Comparison of ENCODE assay signal across 10 cellular contexts in genomic region chr1:156742017-156742416, GRCh38. TPM values are rescaled to one million over a fixed set of nuclear protein-coding genes. Genes with fewer than 3 reads are reported as not detected.
A peak's percentile ranks its signal among the peaks of the same experiment; 100 is the strongest.
DNase-seq lines count a peak whose midpoint lies in the region; ATAC-seq and TF ChIP-seq lines count a peak whose summit lies in the region.
"Had no signal": no experiment of that assay in that cellular context is flagged by ENCODE, and none has a peak within 500 bp of the region (broad histone marks: within the 10 kb centered on the region; RNA-seq: fewer than 3 reads in every experiment).

No MANE protein-coding gene starts in this region.

- CTCF ChIA-PET in CD4-positive, alpha-beta memory T cell (lab: Charles Lee; ENCODE audit: partially characterized antibody), result interaction anchor here (1.2 to 2.6 kb wide), 4 partner anchors 9 to 25 kb away, joined by 4 to 16 read pairs (median 15); partner anchors contain the start of genes HDGF, ISG20L2, METTL25B and PRCC

- H3K36me3 ChIP-seq in CD4-positive, alpha-beta memory T cell (ENCODE audit: insufficient read depth, low read length), result peaks cover 25% of the 10 kb centered on the region
- H3K36me3 ChIP-seq in Loucy (ENCODE audit: insufficient read depth, low read length) (peaks cover 37% of the 10 kb centered on the region; the same call in 1 of the 2 replicates), neuronal stem cell (replicated peaks in 1 of 2; ENCODE audit: control insufficient read depth in 2 of 2, insufficient read depth in 2 of 2, low read length in 2 of 2) (peaks cover 32 to 66% of the 10 kb centered on the region in 2 donors)

- no CpG with 5 or more reads among the region's 3 CpGs for WGBS in neuronal stem cell (ENCODE audit: extremely low coverage in 2 of 2, insufficient read length in 2 of 2, insufficient replicate concordance in 1 of 2), 2 donors

- no peaks in the 10 kb centered on the region for H3K9me3 ChIP-seq in CD4-positive, alpha-beta memory T cell (ENCODE audit: control insufficient read depth in 1 of 2, low read length in 2 of 2)
- H3K9me3 ChIP-seq in Loucy (ENCODE audit: insufficient read depth, low read depth, low read length) (no peaks in the 10 kb centered on the region), neuronal stem cell (replicated peaks in 1 of 2; ENCODE audit: control insufficient read depth in 2 of 2, insufficient read depth in 1 of 2, low read depth in 1 of 2, low read length in 2 of 2) (no peaks in the 10 kb centered on the region)

- H4K8ac ChIP-seq in neuronal stem cell (ENCODE audit: low read depth, low read length), result no peak overlapping the region

- H3K79me2 ChIP-seq in Loucy (ENCODE audit: insufficient read depth, low read length), result peaks cover 59% of the 10 kb centered on the region

- H3K27me3 ChIP-seq in CD4-positive, alpha-beta memory T cell (ENCODE audit: insufficient read depth, low read length), result no peaks in the 10 kb centered on the region
- no peaks in the 10 kb centered on the region for H3K27me3 ChIP-seq in Loucy (ENCODE audit: insufficient read depth, low read length, poor library complexity, severe bottlenecking)
- no peaks in the 10 kb centered on the region for H3K27me3 ChIP-seq in neuronal stem cell (ENCODE audit: control insufficient read depth in 3 of 3, insufficient read depth in 3 of 3, low read depth in 1 of 3, low read length in 3 of 3)

- H4K20me1 ChIP-seq in Loucy (ENCODE audit: insufficient read depth, low read length, poor library complexity, severe bottlenecking), result peaks cover 28% of the 10 kb centered on the region

- no peak overlapping the region for H3K23ac ChIP-seq in neuronal stem cell (ENCODE audit: low read depth, low read length, poor library complexity)

- H3K4me2 ChIP-seq in Loucy (ENCODE audit: low read depth, low read length, poor library complexity, severe bottlenecking) (peak overlapping the region; percentile 81), neuronal stem cell (ENCODE audit: insufficient read depth, low read length, poor library complexity, severe bottlenecking) (no peak overlapping the region)

- H3K4me3 ChIP-seq in CD4-positive, alpha-beta memory T cell (ENCODE audit: low read length in 2 of 2), result no peak overlapping the region
- H3K4me3 ChIP-seq in Loucy (ENCODE audit: low read length, poor library complexity, severe bottlenecking) (peak overlapping the region; percentile 61), neuronal stem cell (ENCODE audit: low read length in 2 of 2) (no peak overlapping the region)

- no peak for DNase-seq in CD4-positive, alpha-beta memory T cell
- DNase-seq in neuronal stem cell (ENCODE audit: low spot score), result no peak
- DNase-seq in KBM-7, result no peak
- DNase-seq in activated CD4-positive, alpha-beta T cell treated with anti-CD3 and anti-CD28 coated beads for 4 hours, result no peak
- no peak for DNase-seq in DMS53 (lab: John Stamatoyannopoulos, UW)
- DNase-seq: activated effector memory CD4-positive, alpha-beta T cell treated with anti-CD3 and anti-CD28 coated beads, Interleukin-2, amount 50 U/mL, for 16 hours; retina had no signal

- no peak overlapping the region for H2BK5ac ChIP-seq in neuronal stem cell (ENCODE audit: low read length)

- H3K9me3 Mint-ChIP-seq in CD4-positive, alpha-beta memory T cell, result peaks cover 0 to 2% (median 0%) of the 10 kb centered on the region in 8 donors

- H2AK5ac ChIP-seq in neuronal stem cell (ENCODE audit: low read depth, low read length), result no peak overlapping the region

- H3K9me2 ChIP-seq in Loucy (replicated peaks; ENCODE audit: low read depth, low read length), result no peaks in the 10 kb centered on the region

- no peak overlapping the region for H2BK120ac ChIP-seq in neuronal stem cell (ENCODE audit: low read depth, low read length)

- H3K4ac ChIP-seq in neuronal stem cell (ENCODE audit: low read length), result no peak overlapping the region

- peaks cover 19% of the 10 kb centered on the region; the same call in 1 of the 2 replicates for H3F3A ChIP-seq in Loucy (ENCODE audit: low read depth)

- H3K4me1 ChIP-seq in CD4-positive, alpha-beta memory T cell (ENCODE audit: insufficient read depth, low read length), result peaks cover 36% of the 10 kb centered on the region
- H3K4me1 ChIP-seq in Loucy (ENCODE audit: insufficient read depth, low read length, poor library complexity, severe bottlenecking) (peaks cover 33% of the 10 kb centered on the region), neuronal stem cell (ENCODE audit: control insufficient read depth in 2 of 2, insufficient read depth in 1 of 2, low read depth in 1 of 2, low read length in 2 of 2) (peaks cover 16 to 24% of the 10 kb centered on the region in 2 donors)

- H4K91ac ChIP-seq in neuronal stem cell (ENCODE audit: low read depth, low read length, poor library complexity), result no peak overlapping the region

- H3K36me3 Mint-ChIP-seq in CD4-positive, alpha-beta memory T cell, result peaks cover 14 to 52% of the 10 kb centered on the region in 2 donors

- POLR2A ChIA-PET in CD4-positive, alpha-beta memory T cell (lab: Charles Lee; ENCODE audit: partially characterized antibody), result interaction anchor here (1.1 to 6.7 kb wide), 6 partner anchors 9 to 549 kb away, joined by 3 to 158 read pairs (median 54); partner anchors contain the start of genes HDGF, ISG20L2, METTL25B and PRCC

- peak overlapping the region; percentile 74 for H3K27ac ChIP-seq in CD4-positive, alpha-beta memory T cell (ENCODE audit: low read depth, low read length)
- H3K27ac ChIP-seq in cingulate gyrus (ENCODE audit: low read depth, low read length), result peak overlapping the region; percentile 99
- H3K27ac ChIP-seq in neuronal stem cell (replicated peaks; ENCODE audit: low read length), result peak overlapping the region; percentile 62

- no peak for TF ChIP-seq CTCF in Loucy (conservative IDR thresholded peaks at IDR 0.05; ENCODE audit: low read length)

- H3K9ac ChIP-seq in Loucy (ENCODE audit: low read depth, low read length, poor library complexity, severe bottlenecking) (peak overlapping the region; percentile 64), neuronal stem cell (ENCODE audit: low read depth, low read length, poor library complexity) (no peak overlapping the region)

- no peaks in the 10 kb centered on the region for H3K27me3 Mint-ChIP-seq in CD4-positive, alpha-beta memory T cell

- in situ Hi-C loops in KBM-7 (cut with MboI; ENCODE audit: low pct_unique_long_range_greater_than_20kb, low sequenced_read_pairs), result no loop called here

- no peak overlapping the region for H2BK15ac ChIP-seq in neuronal stem cell (ENCODE audit: low read length)

- peaks cover 23 to 56% (median 40%) of the 10 kb centered on the region in 4 donors for H3K4me1 Mint-ChIP-seq in CD4-positive, alpha-beta memory T cell

- H3K14ac ChIP-seq in neuronal stem cell (ENCODE audit: low read length), result no peak overlapping the region

- no peak overlapping the region for H3K18ac ChIP-seq in neuronal stem cell (ENCODE audit: low read length)

- ATAC-seq in HG02798 (IDR thresholded peaks at IDR 0.05; ENCODE audit: poor library complexity, unreplicated experiment), result no peak

- peaks cover 7% of the 10 kb centered on the region for H3K79me1 ChIP-seq in neuronal stem cell (ENCODE audit: low read depth, low read length)

- intact Hi-C loops in CD4-positive, alpha-beta memory T cell (cut with micrococcal nuclease), result loop anchor here (5.0 kb wide), 1 partner anchor 75 kb away; the partner anchor contains the start of gene SH2D2A

- no peak overlapping the region for H2BK12ac ChIP-seq in neuronal stem cell (ENCODE audit: low read length)

- no peak overlapping the region for H2AFZ ChIP-seq in Loucy (ENCODE audit: low read length)
- no peak overlapping the region for H2AFZ ChIP-seq in neuronal stem cell (ENCODE audit: low read length)

- H3K4me3 Mint-ChIP-seq in CD4-positive, alpha-beta memory T cell, result peak overlapping the region in 7 of 8 donors; percentile 14 to 98 (median 95)

- peak overlapping the region; percentile 91 to 100 (median 98) for H3K27ac Mint-ChIP-seq in CD4-positive, alpha-beta memory T cell

RNA-seq across cellular contexts. Expression of gene MRPL24, which starts 1.1 kb away (rescaled TPM):
- total RNA-seq in CD4-positive, alpha-beta memory T cell, result 10 to 100 TPM; 44.1 to 47.4 TPM
- polyA plus RNA-seq in CD4-positive, alpha-beta memory T cell, result 100 to 1,000 TPM in 1 of 2 donors, 10 to 100 TPM in 1; 86.7 to 150 TPM
- 31.9 TPM for polyA plus RNA-seq in neuronal stem cell (2013, experiment 1 of 2)
- 30.3 TPM for polyA plus RNA-seq in neuronal stem cell (2013, experiment 2 of 2)

RNA-seq across cellular contexts. Expression of gene HDGF, which starts 9.5 kb away (rescaled TPM):
- total RNA-seq in CD4-positive, alpha-beta memory T cell, result 10 to 100 TPM; 93.3 to 97.0 TPM
- polyA plus RNA-seq in CD4-positive, alpha-beta memory T cell, result 10 to 100 TPM; 23.8 to 49.3 TPM
- polyA plus RNA-seq in neuronal stem cell (2013, experiment 1 of 2), result 450 TPM
- 442 TPM for polyA plus RNA-seq in neuronal stem cell (2013, experiment 2 of 2)

RNA-seq across cellular contexts. Expression of gene ISG20L2, which starts 13.5 kb away (rescaled TPM):
- total RNA-seq in CD4-positive, alpha-beta memory T cell, result 10 to 100 TPM; 47.9 to 53.1 TPM
- 10 to 100 TPM; 11.4 to 19.3 TPM for polyA plus RNA-seq in CD4-positive, alpha-beta memory T cell
- 32.9 TPM for polyA plus RNA-seq in neuronal stem cell (2013, experiment 1 of 2)
- 33.3 TPM for polyA plus RNA-seq in neuronal stem cell (2013, experiment 2 of 2)

RNA-seq across cellular contexts. Expression of gene METTL25B, which starts 13.7 kb away (rescaled TPM):
- total RNA-seq in CD4-positive, alpha-beta memory T cell, result 10 to 100 TPM; 30.5 to 35.7 TPM
- 1 to 10 TPM; 4.6 to 7.5 TPM for polyA plus RNA-seq in CD4-positive, alpha-beta memory T cell
- polyA plus RNA-seq in neuronal stem cell (2013, experiment 1 of 2), result 48.9 TPM
- 45.3 TPM for polyA plus RNA-seq in neuronal stem cell (2013, experiment 2 of 2)

RNA-seq across cellular contexts. Expression of gene PRCC, which starts 25.3 kb away (rescaled TPM):
- 10 to 100 TPM; 60.9 to 61.3 TPM for total RNA-seq in CD4-positive, alpha-beta memory T cell
- polyA plus RNA-seq in CD4-positive, alpha-beta memory T cell, result 10 to 100 TPM; 32.8 to 52.7 TPM
- polyA plus RNA-seq in neuronal stem cell (2013, experiment 1 of 2), result 136 TPM
- 127 TPM for polyA plus RNA-seq in neuronal stem cell (2013, experiment 2 of 2)
